Comparison of ENCODE assay signal across 1 cellular context in genomic region chr2:149587220-149587949, GRCh38.
TF ChIP-seq lines count a peak whose summit lies in the region.

Gene MMADHC (minus strand): TSS chr2:149587775. CDS start chr2:149587097, 678 bp downstream.

TF ChIP-seq in HepG2, 621 proteins besides CTCF, POLR2A, EP300 and RAD21 (continued from another document and continues in another):
- TF ChIP-seq REST (IDR thresholded peaks at IDR 0.05; ENCODE audit: borderline replicate concordance in 1 of 2, low read depth in 1 of 2, low read length in 2 of 2): peak in 1 of 2 experiments; percentile 83; a peak in 2 of 4 replicates
- TF ChIP-seq SIX1 (CRISPR knock-in tag; IDR thresholded peaks at IDR 0.05; ENCODE audit: borderline replicate concordance): peak; percentile 52; the same call in 1 of the 2 replicates
- no peak for TF ChIP-seq ZNF251 (CRISPR knock-in tag; IDR thresholded peaks at IDR 0.05)
- no peak for TF ChIP-seq ZNF207 (IDR thresholded peaks at IDR 0.05; ENCODE audit: borderline replicate concordance)
- peak; percentile 83; the same call in 1 of the 2 replicates for TF ChIP-seq ZNF788 (CRISPR knock-in tag; IDR thresholded peaks at IDR 0.05; ENCODE audit: borderline replicate concordance)
- no peak for TF ChIP-seq SCMH1 (CRISPR knock-in tag; IDR thresholded peaks at IDR 0.05; ENCODE audit: borderline replicate concordance)
- TF ChIP-seq MLLT10 (CRISPR knock-in tag; IDR thresholded peaks at IDR 0.05): no peak
- TF ChIP-seq ATF4 (CRISPR knock-in tag; IDR thresholded peaks at IDR 0.05): peak in 1 of 2 experiments; percentile 41; a peak in 2 of 4 replicates
- no peak for TF ChIP-seq ARNT (IDR thresholded peaks at IDR 0.05)
- peak; percentile 82 for TF ChIP-seq ZNF746 (CRISPR knock-in tag; IDR thresholded peaks at IDR 0.05)
- peak; percentile 44; the same call in 1 of the 2 replicates for TF ChIP-seq SIN3B (IDR thresholded peaks at IDR 0.05; ENCODE audit: low read length)
- peak; percentile 53; the same call in 1 of the 2 replicates for TF ChIP-seq ZBTB49 (CRISPR knock-in tag; IDR thresholded peaks at IDR 0.05; ENCODE audit: borderline replicate concordance)
- peak; percentile 73 for TF ChIP-seq ZIK1 (CRISPR knock-in tag; IDR thresholded peaks at IDR 0.05; ENCODE audit: borderline replicate concordance, low read depth)
- TF ChIP-seq MNT (IDR thresholded peaks at IDR 0.05): no peak
- peak; percentile 80; the same call in 1 of the 2 replicates for TF ChIP-seq ARID4A (CRISPR knock-in tag; IDR thresholded peaks at IDR 0.05; ENCODE audit: borderline replicate concordance)
- peak; percentile 63; the same call in 1 of the 2 replicates for TF ChIP-seq FOXK1 (CRISPR knock-in tag; IDR thresholded peaks at IDR 0.05; ENCODE audit: borderline replicate concordance, low read depth)
- no peak; the same call in 1 of the 2 replicates for TF ChIP-seq PRDM4 (CRISPR knock-in tag; IDR thresholded peaks at IDR 0.05; ENCODE audit: borderline replicate concordance)
- 0 out of 2 replicates have a peak, but pooled peaks have one; percentile 10 for TF ChIP-seq SP2 (CRISPR knock-in tag; IDR thresholded peaks at IDR 0.05)
- TF ChIP-seq FUBP1 (CRISPR knock-in tag; IDR thresholded peaks at IDR 0.05; ENCODE audit: borderline replicate concordance): no peak
- no peak for TF ChIP-seq SMC3 (IDR thresholded peaks at IDR 0.05; ENCODE audit: low read length)
- no peak for TF ChIP-seq HOXA7 (CRISPR knock-in tag; IDR thresholded peaks at IDR 0.05)
- no peak for TF ChIP-seq JARID2 (CRISPR knock-in tag; IDR thresholded peaks at IDR 0.05; ENCODE audit: insufficient replicate concordance)
- TF ChIP-seq CEBPZ (IDR thresholded peaks at IDR 0.05; ENCODE audit: low read length): no peak
- TF ChIP-seq ZNF703 (CRISPR knock-in tag; IDR thresholded peaks at IDR 0.05; ENCODE audit: borderline replicate concordance): peak; percentile 52; the same call in 1 of the 2 replicates
- TF ChIP-seq SNAPC2 (CRISPR knock-in tag; IDR thresholded peaks at IDR 0.05): peak; percentile 79; the same call in 1 of the 2 replicates
- TF ChIP-seq MTF1 (CRISPR knock-in tag; IDR thresholded peaks at IDR 0.05): no peak
- TF ChIP-seq DPF2 (CRISPR knock-in tag; IDR thresholded peaks at IDR 0.05; ENCODE audit: borderline replicate concordance, low read depth): peak; percentile 54; the same call in 1 of the 2 replicates
- no peak for TF ChIP-seq TEAD2 (CRISPR knock-in tag; IDR thresholded peaks at IDR 0.05)
- TF ChIP-seq NR3C1 (CRISPR knock-in tag; IDR thresholded peaks at IDR 0.05): no peak
- no peak for TF ChIP-seq FOXO4 (CRISPR knock-in tag; conservative IDR thresholded peaks at IDR 0.05)
- TF ChIP-seq MED8 (CRISPR knock-in tag; IDR thresholded peaks at IDR 0.05; ENCODE audit: insufficient replicate concordance): no peak
- TF ChIP-seq ZNF124 (CRISPR knock-in tag; IDR thresholded peaks at IDR 0.05): peak; percentile 79; the same call in 1 of the 2 replicates
- no peak for TF ChIP-seq ISX (CRISPR knock-in tag; conservative IDR thresholded peaks at IDR 0.05)
